In the genomic region with DNA sequence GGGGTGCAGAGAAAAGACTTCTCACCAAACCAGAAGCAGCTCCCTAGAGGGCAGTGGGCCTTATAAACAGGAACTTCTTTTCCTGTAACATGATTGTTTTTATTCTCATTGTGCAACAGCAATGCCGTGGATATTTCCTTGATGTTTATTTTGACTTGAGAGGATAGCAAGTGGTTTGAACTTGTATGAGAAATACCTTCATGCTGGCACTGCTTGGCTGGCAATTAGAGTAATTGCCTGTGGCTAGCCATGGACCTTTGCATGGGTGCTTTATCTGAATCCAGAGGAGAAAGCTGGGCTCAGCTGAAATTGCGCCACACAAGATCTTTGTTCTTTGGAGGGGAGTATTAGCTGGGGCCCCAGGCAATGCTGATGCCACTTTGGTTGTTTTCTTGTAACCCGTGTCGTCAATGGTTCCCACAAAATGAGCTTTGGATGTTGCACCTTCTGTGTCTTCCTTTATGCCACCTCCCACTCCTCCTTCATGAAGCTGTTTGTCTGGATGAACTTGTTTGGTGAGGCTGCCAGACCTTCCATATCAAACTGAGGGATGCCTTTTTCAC, we compare ENCODE assay signal across 13 cellular contexts. TPM values are rescaled to one million over a fixed set of nuclear protein-coding genes. Genes with fewer than 3 reads are reported as not detected.
A peak's percentile ranks its signal among the peaks of the same experiment; 100 is the strongest.
DNase-seq lines count a peak whose midpoint lies in the region; ATAC-seq, FAIRE-seq and TF ChIP-seq lines count a peak whose summit lies in the region.
"Had no signal": no experiment of that assay in that cellular context is flagged by ENCODE, and none has a peak within 500 bp of the region (broad histone marks: within the 10 kb centered on the region; RNA-seq: fewer than 3 reads in every experiment).

No MANE protein-coding gene starts in this region.

- H3K9me3 Mint-ChIP-seq in endothelial cell (ENCODE audit: unreplicated experiment): no peaks in the 10 kb centered on the region

- H3K36me3 Mint-ChIP-seq in endothelial cell (ENCODE audit: low read depth, unreplicated experiment): no peaks in the 10 kb centered on the region

- H3K4me3 Mint-ChIP-seq in endothelial cell (ENCODE audit: unreplicated experiment): no peak overlapping the region

- ATAC-seq in pancreas: peak in 3 of 4 donors; percentile 20 to 42 (median 40)
- ATAC-seq in psoas muscle: no peak

- H3K27me3 Mint-ChIP-seq in endothelial cell (ENCODE audit: unreplicated experiment): no peaks in the 10 kb centered on the region

- DNase-seq in ELF-1 (ENCODE audit: low read depth, low spot score): peak; percentile 39
- peak; percentile 16 for DNase-seq in NCI-H460 (ENCODE audit: extremely low read depth, low read depth)
- DNase-seq in endothelial cell (ENCODE audit: low spot score): no peak
- no peak for DNase-seq in pancreas
- no peak for DNase-seq in small intestine
- DNase-seq in central memory CD4-positive, alpha-beta T cell: no peak
- DNase-seq in occipital lobe (lab: John Stamatoyannopoulos, UW): no peak
- DNase-seq in psoas muscle: no peak
- DNase-seq: adrenal gland, COR-L47, KG1, SW 1271 had no signal

- H3K4me1 ChIP-seq in pancreas: peaks cover 0 to 15% (median 13%) of the 10 kb centered on the region in 3 donors
- no peaks in the 10 kb centered on the region for H3K4me1 ChIP-seq in small intestine (ENCODE audit: control insufficient read depth in 2 of 2, insufficient read depth in 1 of 2, low read depth in 1 of 2, low read length in 1 of 2)
- no peaks in the 10 kb centered on the region for H3K4me1 ChIP-seq in psoas muscle
- H3K4me1 ChIP-seq: HAP-1 had no signal

- TF ChIP-seq CTCF in endothelial cell (IDR thresholded peaks at IDR 0.05; ENCODE audit: unreplicated experiment) (no peak), pancreas (IDR thresholded peaks at IDR 0.05) (no peak), psoas muscle (IDR thresholded peaks at IDR 0.05) (no peak)

- H3K36me3 ChIP-seq in pancreas (no peaks in the 10 kb centered on the region), small intestine (ENCODE audit: control insufficient read depth in 2 of 2, insufficient read depth in 2 of 2, low read length in 2 of 2) (no peaks in the 10 kb centered on the region), psoas muscle (ENCODE audit: insufficient read depth in 1 of 2, low read depth in 1 of 2) (no peaks in the 10 kb centered on the region)
- H3K36me3 ChIP-seq: adrenal gland, HAP-1 had no signal

- FAIRE-seq in pancreas (lab: Jason Lieb, UNC): no peak
- no peak for FAIRE-seq in small intestine (lab: Jason Lieb, UNC)

- intact Hi-C loops in pancreas (cut with DNase I) (no loop called here), psoas muscle (cut with DNase I) (no loop called here)

- no peak overlapping the region for H3K4me3 ChIP-seq in pancreas
- no peak overlapping the region for H3K4me3 ChIP-seq in small intestine (ENCODE audit: low read depth in 1 of 2, low read length in 2 of 2)
- H3K4me3 ChIP-seq in psoas muscle: no peak overlapping the region
- H3K4me3 ChIP-seq: adrenal gland, HAP-1 had no signal

- H3K27ac ChIP-seq in pancreas: peak overlapping the region in 2 of 4 donors; percentile 17 to 23
- no peak overlapping the region for H3K27ac ChIP-seq in small intestine (ENCODE audit: low read depth in 1 of 2, low read length in 1 of 2)
- H3K27ac ChIP-seq in psoas muscle: no peak overlapping the region
- H3K27ac ChIP-seq: adrenal gland had no signal

- 41 to 46% methylated on average over 4 of the region's 4 CpGs for WGBS in pancreas, 2 donors
- WGBS in small intestine, 3 donors: 33 to 52% (median 44%) methylated on average over 4 of the region's 4 CpGs
- 73 to 81% (median 76%) methylated on average over 4 of the region's 4 CpGs for WGBS in psoas muscle, 3 donors

- peaks cover 23% of the 10 kb centered on the region for H3K4me1 Mint-ChIP-seq in endothelial cell (ENCODE audit: unreplicated experiment)

- no peaks in the 10 kb centered on the region for H3K27me3 ChIP-seq in pancreas
- no peaks in the 10 kb centered on the region for H3K27me3 ChIP-seq in small intestine (ENCODE audit: control insufficient read depth in 2 of 2, insufficient read depth in 2 of 2, low read length in 2 of 2)
- H3K27me3 ChIP-seq in psoas muscle (ENCODE audit: insufficient read depth in 3 of 3, low read length in 2 of 3): no peaks in the 10 kb centered on the region
- H3K27me3 ChIP-seq: adrenal gland had no signal

- no peaks in the 10 kb centered on the region for H3K9me3 ChIP-seq in pancreas
- no peaks in the 10 kb centered on the region for H3K9me3 ChIP-seq in small intestine (ENCODE audit: control insufficient read depth, low read depth)
- no peaks in the 10 kb centered on the region for H3K9me3 ChIP-seq in psoas muscle
- H3K9me3 ChIP-seq: adrenal gland, HAP-1 had no signal

- H3K27ac Mint-ChIP-seq in endothelial cell (ENCODE audit: unreplicated experiment): peak overlapping the region; percentile 55

RNA-seq across cellular contexts. Expression of a gene that starts 37.9 kb away (rescaled TPM):
- 4.9 and 6.0 TPM in 2 replicates for total RNA-seq in NCI-H460 (2014; rRNA removed; shearing (Covaris generic))
- 2.5 and 4.4 TPM in 2 replicates for polyA plus RNA-seq in NCI-H460 (2014; cell fraction: nucleus; rRNA removed)
- 16.2 TPM for total RNA-seq in endothelial cell (ENCODE audit: unreplicated experiment)
- 10 to 100 TPM; 12.6 to 17.9 (median 16.7) TPM for total RNA-seq in pancreas
- 10 to 100 TPM; 11.0 to 23.7 TPM for polyA plus RNA-seq in pancreas
- 10 to 100 TPM in 1 of 3 donors, 1 to 10 TPM in 2; 5.4 to 10.3 (median 5.7) TPM for polyA plus RNA-seq in small intestine
- total RNA-seq in occipital lobe: 0.31 TPM
- total RNA-seq in psoas muscle: 1 to 10 TPM in 3 of 4 donors, under 1 TPM in 1; 0.97 to 4.2 (median 2.1) TPM
- 1 to 10 TPM; 1.5 to 4.0 (median 2.0) TPM for polyA plus RNA-seq in psoas muscle

Comparison
In these comparisons a context has a peak if more than half of its experiments do, and no peak if none do; other contexts are left out.
1. DNase-seq: peak in ELF-1 (single experiment) and NCI-H460 (single experiment); none in endothelial cell (single experiment), pancreas (0 of 6), small intestine (single experiment), central memory CD4-positive, alpha-beta T cell (single experiment), occipital lobe (single experiment) and psoas muscle (0 of 2).
2. ATAC-seq: peak in pancreas (3 of 4); none in psoas muscle (0 of 4).